ENCODE assay signal across 29 cellular contexts in genomic region chr20:23515250-23515939, GRCh38. TPM values are rescaled to one million over a fixed set of nuclear protein-coding genes. Genes with fewer than 3 reads are reported as not detected.
DNase-seq lines count a peak whose midpoint lies in the region; ATAC-seq, FAIRE-seq and TF ChIP-seq lines count a peak whose summit lies in the region.
"Had no signal": no experiment of that assay in that cellular context is flagged by ENCODE, and none has a peak within 500 bp of the region (broad histone marks: within the 10 kb centered on the region; RNA-seq: fewer than 3 reads in every experiment).

No MANE protein-coding gene starts in this region.

- no peak overlapping the region for H2AFZ ChIP-seq in GM12878 (ENCODE audit: control insufficient read depth, low read depth, low read length)

- TF ChIP-seq CTCF in AG09319 (IDR thresholded peaks at IDR 0.05; ENCODE audit: low read depth, low read length) (no peak), GM12878 (IDR thresholded peaks at IDR 0.05 in 2 of 3, conservative IDR thresholded peaks at IDR 0.05 in 1 of 3; ENCODE audit: control insufficient read depth in 2 of 3, extremely low read depth in 1 of 3, insufficient read depth in 1 of 3, low read depth in 3 of 3, low read length in 3 of 3) (no peak), tibial nerve (IDR thresholded peaks at IDR 0.05) (no peak)

- H3K36me3 ChIP-seq in GM12878 (ENCODE audit: control insufficient read depth in 2 of 2, insufficient read depth in 2 of 2, low read length in 1 of 2), result no peaks in the 10 kb centered on the region
- H3K36me3 ChIP-seq in tibial nerve, result no peaks in the 10 kb centered on the region
- H3K36me3 ChIP-seq: BLaER1, ovary, stomach, transverse colon, WERI-Rb-1 had no signal

- in situ Hi-C loops in GM12878 (cut with MboI), result no loop called here

- SMC1A ChIA-PET in GM12878 (lab: Charles Lee; ENCODE audit: uncharacterized antibody, unreplicated experiment), result no interaction called here

- no peak for TF ChIP-seq POLR2A in GM12878 (IDR thresholded peaks at IDR 0.05; ENCODE audit: low read depth, low read length)
- TF ChIP-seq POLR2A in tibial nerve (IDR thresholded peaks at IDR 0.05), result no peak

- ATAC-seq in HG03378 (IDR thresholded peaks at IDR 0.05; ENCODE audit: unreplicated experiment) (peak; percentile 42), GM12878 (no peak), GM21528 (IDR thresholded peaks at IDR 0.05; ENCODE audit: low FRiP score, unreplicated experiment) (no peak), esophagus mucosa (no peak), GM18907 (IDR thresholded peaks at IDR 0.05; ENCODE audit: unreplicated experiment) (no peak)
- ATAC-seq: left colon, natural killer cell, right cardiac atrium had no signal

- no peaks in the 10 kb centered on the region for H3K27me3 ChIP-seq in GM12878 (replicated peaks in 1 of 2; ENCODE audit: control insufficient read depth in 2 of 2, insufficient read depth in 2 of 2, low read length in 1 of 2)
- no peaks in the 10 kb centered on the region for H3K27me3 ChIP-seq in tibial nerve
- H3K27me3 ChIP-seq: BLaER1, ovary, transverse colon had no signal

- peaks cover 3% of the 10 kb centered on the region; the same call in 2 of the 3 replicates for H3K9me3 ChIP-seq in GM12878 (replicated peaks; ENCODE audit: control insufficient read depth, insufficient read depth, low read length)
- no peaks in the 10 kb centered on the region for H3K9me3 ChIP-seq in tibial nerve
- H3K9me3 ChIP-seq: BLaER1, ovary, stomach, transverse colon had no signal

- H3K4me2 ChIP-seq in GM12878 (ENCODE audit: control insufficient read depth, insufficient read depth), result peak overlapping the region; percentile 19; the same call in 1 of the 2 replicates
- H3K4me2 ChIP-seq: BLaER1 had no signal

- TF ChIP-seq EP300 in GM12878 (IDR thresholded peaks at IDR 0.05; ENCODE audit: borderline replicate concordance in 1 of 2, control insufficient read depth in 1 of 2, low read depth in 2 of 2, low read length in 2 of 2) (no peak), tibial nerve (IDR thresholded peaks at IDR 0.05) (no peak)

- H3K27ac ChIP-seq in GM12878 (ENCODE audit: control insufficient read depth, insufficient read depth) (no peak overlapping the region), tibial nerve (no peak overlapping the region)
- H3K27ac ChIP-seq: BLaER1, ovary, RWPE1, stomach, transverse colon, WERI-Rb-1 had no signal

- no TSS peak for BruUV-seq in GM12878 (replicated peaks; lab: Mats Ljungman, UMichigan)

- no peaks in the 10 kb centered on the region for H3K79me2 ChIP-seq in GM12878 (ENCODE audit: control insufficient read depth, insufficient read depth, low read length)

- 13% methylated on average over 5 of the region's 5 CpGs for WGBS in GM12878 (ENCODE audit: insufficient coverage, insufficient replicate concordance, low lambda C conversion rate, missing lambda C conversion rate)
- WGBS in tibial nerve, 2 donors, result 65 to 69% methylated on average over 5 of the region's 5 CpGs

- intact Hi-C loops in GM12878 (cut with micrococcal nuclease; ENCODE audit: unreplicated experiment), result no loop called here

- H3K9ac ChIP-seq in GM12878 (ENCODE audit: control insufficient read depth, insufficient read depth, low read length), result no peak overlapping the region
- H3K9ac ChIP-seq: BLaER1 had no signal

- RAD21 ChIA-PET in GM12878 (lab: Charles Lee; ENCODE audit: unreplicated experiment), result no interaction called here

- CTCF ChIA-PET in GM12878 (lab: Yijun Ruan, JAX), result no interaction called here

- POLR2A ChIA-PET in GM12878 (lab: Charles Lee), result no interaction called here

- no peak for FAIRE-seq in GM12878 (lab: Jason Lieb, UNC)
- FAIRE-seq: GM18507 had no signal

- H3K4me3 ChIP-seq in GM12878, result no peak overlapping the region
- H3K4me3 ChIP-seq in tibial nerve, result no peak overlapping the region
- H3K4me3 ChIP-seq: BLaER1, ovary, stomach, transverse colon had no signal

- no peak for TF ChIP-seq RAD21 in GM12878 (IDR thresholded peaks at IDR 0.05; ENCODE audit: insufficient read depth, low read depth, low read length)

- peak; percentile 5 for DNase-seq in AG09319 (ENCODE audit: extremely low read depth, low read depth)
- DNase-seq in GM12878 (ENCODE audit: low read depth, low spot score), result no peak
- DNase-seq in foreskin melanocyte, result peak; percentile 70
- DNase-seq in tibial nerve (ENCODE audit: low spot score in 2 of 2), result no peak
- DNase-seq: activated CD8-positive, alpha-beta memory T cell treated with anti-CD3 and anti-CD28 coated beads, Interleukin-2, amount 50 U/mL, for 4 hours; Caco-2; effector CD8-positive, alpha-beta T cell; left colon; natural killer cell; NCI-H1105 treated with DMSO at 0.1 percent for 48 hours; NCI-H510A; ovary; right cardiac atrium; stimulated activated CD4-positive, alpha-beta T cell treated with anti-CD3 and anti-CD28 coated beads, Interleukin-4, amount 100 ng/mL, for 4 hours; stomach; transverse colon; WERI-Rb-1 had no signal

- H4K20me1 ChIP-seq in GM12878 (ENCODE audit: control insufficient read depth, insufficient read depth), result no peaks in the 10 kb centered on the region
- H4K20me1 ChIP-seq: BLaER1 had no signal

- H3K4me1 ChIP-seq in GM12878 (ENCODE audit: control insufficient read depth, insufficient read depth, low read length) (no peaks in the 10 kb centered on the region), tibial nerve (no peaks in the 10 kb centered on the region)
- H3K4me1 ChIP-seq: Caco-2, stomach, transverse colon had no signal

TF ChIP-seq in GM12878, 131 proteins besides CTCF, POLR2A, EP300 and RAD21 (continues in another document):
- TF ChIP-seq NR2F1 (conservative IDR thresholded peaks at IDR 0.05), result no peak
- no peak for TF ChIP-seq ESRRA (IDR thresholded peaks at IDR 0.05; ENCODE audit: low read length)
- TF ChIP-seq GATAD2B (conservative IDR thresholded peaks at IDR 0.05; ENCODE audit: low read depth), result no peak
- TF ChIP-seq ZBTB40 (IDR thresholded peaks at IDR 0.05; ENCODE audit: borderline replicate concordance), result peak; percentile 61

RNA-seq across cellular contexts. Expression of gene CST8, which starts 24.5 kb away (rescaled TPM):
- not detected in 2 replicates for total RNA-seq in GM12878 (2013; cell fraction: nucleolus; rRNA removed)
- total RNA-seq in GM12878 (2014; rRNA removed) (not detected in 2 replicates), GM12878 (2014; rRNA removed; fragmentation: Illumina TruSeq; extraction: Trizol) (not detected in 2 replicates), GM12878 (2021) (not detected in 2 replicates), tibial nerve (not detected), esophagus mucosa (not detected)
- polyA plus RNA-seq in GM12878 (2011; ENCODE audit: low read depth), result not detected
- polyA plus RNA-seq in GM12878 (2011; rRNA removed) (not detected in 2 replicates), GM12878 (2014; fragmentation: Illumina TruSeq; extraction: Trizol) (not detected in 2 replicates), GM12878 (2014; fragmentation: Nextera tagmentation; extraction: Ambion mirVana) (not detected), GM12878 (2014; rRNA removed) (not detected in 2 replicates), GM12878 (2016; fragmentation: Nextera tagmentation; extraction: Ambion mirVana) (not detected)
- polyA plus RNA-seq in GM12878 (2011; cell fraction: cytosol; rRNA removed), result not detected in 2 replicates
- polyA plus RNA-seq in GM12878 (2011; cell fraction: nucleus; rRNA removed), result not detected in 2 replicates
- polyA plus RNA-seq in GM12878 (2012), result not detected in 2 replicates
- polyA minus RNA-seq in GM12878 (2011; rRNA and poly(A)+ RNA removed), result not detected in 2 replicates
- polyA minus RNA-seq in GM12878 (2011; cell fraction: cytosol; rRNA and poly(A)+ RNA removed), result not detected in 2 replicates
- polyA minus RNA-seq in GM12878 (2011; cell fraction: nucleus; rRNA and poly(A)+ RNA removed), result not detected in 2 replicates
- total RNA-seq: A172; activated T-helper 2 cell treated with anti-CD3 and anti-CD28 coated beads, Interferon-gamma antibody, Interleukin-2, Interleukin-4, amounts not matched to agents 10 μg/mL and 5 μg/mL and 100 μg/mL, durations not matched to agents 14 hours and 24 hours and 36 hours; Caco-2; cerebellum; fibroblast of lung; HT-29; left colon; natural killer cell; ovary; right cardiac atrium; stomach; transverse colon had no signal
- polyA plus RNA-seq: fibroblast of lung, ovary, right cardiac atrium, stomach had no signal

RNA-seq across cellular contexts. Expression of gene CST9L, which starts 52.9 kb away (rescaled TPM):
- total RNA-seq in GM12878 (2013; cell fraction: nucleolus; rRNA removed), result not detected in 2 replicates
- total RNA-seq in GM12878 (2014; rRNA removed) (not detected in 2 replicates), GM12878 (2014; rRNA removed; fragmentation: Illumina TruSeq; extraction: Trizol) (not detected in 2 replicates), GM12878 (2021) (not detected in 2 replicates), tibial nerve (not detected), esophagus mucosa (not detected)
- polyA plus RNA-seq in GM12878 (2011; ENCODE audit: low read depth), result not detected
- polyA plus RNA-seq in GM12878 (2011; rRNA removed) (not detected in 2 replicates), GM12878 (2014; fragmentation: Illumina TruSeq; extraction: Trizol) (not detected in 2 replicates), GM12878 (2014; fragmentation: Nextera tagmentation; extraction: Ambion mirVana) (not detected), GM12878 (2014; rRNA removed) (not detected in 2 replicates), GM12878 (2016; fragmentation: Nextera tagmentation; extraction: Ambion mirVana) (not detected)
- not detected in 2 replicates for polyA plus RNA-seq in GM12878 (2011; cell fraction: cytosol; rRNA removed)
- polyA plus RNA-seq in GM12878 (2011; cell fraction: nucleus; rRNA removed), result not detected in 2 replicates
- polyA plus RNA-seq in GM12878 (2012), result not detected in 2 replicates
- not detected in 2 replicates for polyA minus RNA-seq in GM12878 (2011; rRNA and poly(A)+ RNA removed)
- polyA minus RNA-seq in GM12878 (2011; cell fraction: cytosol; rRNA and poly(A)+ RNA removed), result not detected in 2 replicates
- polyA minus RNA-seq in GM12878 (2011; cell fraction: nucleus; rRNA and poly(A)+ RNA removed), result not detected in 2 replicates
- total RNA-seq: A172; activated T-helper 2 cell treated with anti-CD3 and anti-CD28 coated beads, Interferon-gamma antibody, Interleukin-2, Interleukin-4, amounts not matched to agents 10 μg/mL and 5 μg/mL and 100 μg/mL, durations not matched to agents 14 hours and 24 hours and 36 hours; Caco-2; cerebellum; fibroblast of lung; HT-29; left colon; natural killer cell; ovary; right cardiac atrium; stomach; transverse colon had no signal
- polyA plus RNA-seq: fibroblast of lung, ovary, right cardiac atrium, stomach had no signal

Comparison
In these comparisons a context has a peak if more than half of its experiments do, and no peak if none do; other contexts are left out.
1. DNase-seq: peak in AG09319 (single experiment) and foreskin melanocyte (single experiment); none in GM12878 (single experiment) and tibial nerve (0 of 2).